ENCODE assay signal across 24 cellular contexts in the genomic region with DNA sequence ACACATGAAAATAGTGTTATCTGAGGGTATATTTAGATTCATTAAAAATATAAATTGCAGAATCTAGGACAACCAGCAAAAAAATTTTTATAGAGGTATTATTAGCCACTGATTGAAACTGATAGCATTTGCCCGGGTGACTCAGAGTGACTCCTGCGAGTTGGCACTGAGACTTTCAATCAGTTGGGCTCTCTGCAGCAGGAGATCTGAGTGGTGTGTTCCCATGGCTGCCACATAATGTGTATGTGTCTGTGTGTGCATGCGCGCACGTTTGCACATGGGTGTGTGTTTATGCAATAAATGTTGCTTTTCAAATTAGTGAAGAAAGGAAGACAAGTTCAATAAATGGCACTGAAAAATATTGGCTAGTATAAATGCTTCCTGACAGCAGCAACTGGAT.
"Had no signal": no experiment of that assay in that cellular context is flagged by ENCODE, and none has a peak within 500 bp of the region (broad histone marks: within the 10 kb centered on the region; RNA-seq: fewer than 3 reads in every experiment).

No MANE protein-coding gene starts in this region.

- H3K36me3 Mint-ChIP-seq: mesothelial cell of epicardium; naive thymus-derived CD4-positive, alpha-beta T cell; neural progenitor cell; stimulated activated effector memory CD8-positive, alpha-beta T cell treated with anti-CD3 and anti-CD28 coated beads, Interleukin-12 subunit alpha, Interleukin-12 subunit beta, amount 100 ng/mL, for 72 hours had no signal

- H3K27me3 ChIP-seq: gastrocnemius medialis, neural progenitor cell, tibial nerve, upper lobe of left lung had no signal

- H3K4me3 Mint-ChIP-seq: effector memory CD8-positive, alpha-beta T cell; mesothelial cell of epicardium; naive thymus-derived CD4-positive, alpha-beta T cell; nephron; neural progenitor cell; stimulated activated effector memory CD8-positive, alpha-beta T cell treated with anti-CD3 and anti-CD28 coated beads, Interleukin-12 subunit alpha, Interleukin-12 subunit beta, amount 100 ng/mL, for 72 hours had no signal

- H3K4me3 ChIP-seq: gastrocnemius medialis, lung, mucosa of descending colon, neural progenitor cell, smooth muscle cell, thoracic aorta, tibial nerve, upper lobe of left lung had no signal

- H2AFZ ChIP-seq: neural progenitor cell, parathyroid adenoma had no signal

- DNase-seq: cortex of kidney; effector memory CD8-positive, alpha-beta T cell; gastrocnemius medialis; mesenchymal stem cell; mucosa of descending colon; naive thymus-derived CD4-positive, alpha-beta T cell; stimulated activated CD4-positive, alpha-beta T cell treated with anti-CD3 and anti-CD28 coated beads, Interleukin-12 subunit alpha, Interleukin-12 subunit beta, amount 100 ng/mL, for 4 hours; stimulated activated CD4-positive, alpha-beta T cell treated with anti-CD3 and anti-CD28 coated beads, Interleukin-1b, Interleukin-23, amount 100 ng/mL, for 48 hours; stimulated activated CD4-positive, alpha-beta T cell treated with anti-CD3 and anti-CD28 coated beads, Interleukin-4, amount 100 ng/mL, for 1 hour; stimulated activated naive CD8-positive, alpha-beta T cell treated with anti-CD3 and anti-CD28 coated beads, Interleukin-15, Interleukin-2, amounts not matched to agents 100 U/mL and 50 U/mL, for 24 hours; substantia nigra; upper lobe of left lung had no signal

- H3K9me3 ChIP-seq: gastrocnemius medialis, thoracic aorta, tibial nerve, upper lobe of left lung had no signal

- H3K36me3 ChIP-seq: gastrocnemius medialis, neural progenitor cell, thoracic aorta, tibial nerve, upper lobe of left lung had no signal

- H3K79me2 ChIP-seq: parathyroid adenoma had no signal

- H3K4me1 ChIP-seq: gastrocnemius medialis, neural progenitor cell, parathyroid adenoma, tibial nerve, upper lobe of left lung had no signal

- H3K4me2 ChIP-seq: neural progenitor cell, smooth muscle cell had no signal

- H3K4me1 Mint-ChIP-seq: naive thymus-derived CD4-positive, alpha-beta T cell; neural progenitor cell; stimulated activated effector memory CD8-positive, alpha-beta T cell treated with anti-CD3 and anti-CD28 coated beads, Interleukin-12 subunit alpha, Interleukin-12 subunit beta, amount 100 ng/mL, for 72 hours had no signal

- H3K27ac ChIP-seq: gastrocnemius medialis, neural progenitor cell, parathyroid adenoma, thoracic aorta, tibial nerve, upper lobe of left lung had no signal

- H3K27me3 Mint-ChIP-seq: effector memory CD8-positive, alpha-beta T cell; progenitor cell of endocrine pancreas had no signal

- H3K9me3 Mint-ChIP-seq: nephron, neural progenitor cell had no signal

- H3K9ac ChIP-seq: neural progenitor cell, parathyroid adenoma had no signal

- H3K27ac Mint-ChIP-seq: effector memory CD8-positive, alpha-beta T cell; mesothelial cell of epicardium; naive thymus-derived CD4-positive, alpha-beta T cell; nephron; neural progenitor cell; progenitor cell of endocrine pancreas; stimulated activated effector memory CD8-positive, alpha-beta T cell treated with anti-CD3 and anti-CD28 coated beads, Interleukin-12 subunit alpha, Interleukin-12 subunit beta, amount 100 ng/mL, for 72 hours had no signal

- ATAC-seq: effector memory CD8-positive, alpha-beta T cell; gastrocnemius medialis; left lobe of liver; mucosa of descending colon; naive thymus-derived CD4-positive, alpha-beta T cell; sciatic nerve; stimulated activated effector memory CD8-positive, alpha-beta T cell treated with anti-CD3 and anti-CD28 coated beads, Interleukin-12 subunit alpha, Interleukin-12 subunit beta, amount 100 ng/mL, for 72 hours; stimulated activated naive CD8-positive, alpha-beta T cell treated with anti-CD3 and anti-CD28 coated beads, Interleukin-15, Interleukin-2, amounts not matched to agents 100 U/mL and 50 U/mL, for 24 hours had no signal
